In genomic region chr5:106959447-106959846, GRCh38 we compare ENCODE assay signal across 23 cellular contexts.
A peak's percentile ranks its signal among the peaks of the same experiment; 100 is the strongest.
DNase-seq lines count a peak whose midpoint lies in the region; FAIRE-seq and TF ChIP-seq lines count a peak whose summit lies in the region.
"Had no signal": no experiment of that assay in that cellular context is flagged by ENCODE, and none has a peak within 500 bp of the region (broad histone marks: within the 10 kb centered on the region; RNA-seq: fewer than 3 reads in every experiment).

No MANE protein-coding gene starts in this region.

- POLR2A ChIA-PET in RWPE1 (lab: Yijun Ruan, JAX; ENCODE audit: low non-redundant PET): interaction anchor here (1.2 kb wide), 1 partner anchor 502 kb away, joined by 4 read pairs; no protein-coding TSS in a partner anchor

- no peak overlapping the region for H3K27ac ChIP-seq in RWPE1
- H3K27ac ChIP-seq in epithelial cell of prostate: no peak overlapping the region
- H3K27ac ChIP-seq: 22Rv1, cardiac muscle cell, dorsolateral prefrontal cortex, KMS-11, lower lobe of right lung, prostate gland had no signal

- no peak for FAIRE-seq in urothelium cell line (lab: Jason Lieb, UNC)

- CTCF ChIA-PET in RWPE1 (lab: Yijun Ruan, JAX): interaction anchor here (0.5 kb wide), 1 partner anchor 809 kb away, joined by 3 read pairs; no protein-coding TSS in a partner anchor

- TF ChIP-seq CTCF in RWPE1 (conservative IDR thresholded peaks at IDR 0.05; ENCODE audit: low read depth): no peak

- peak; percentile 10 to 38 for DNase-seq in NCI-H2081 (lab: John Stamatoyannopoulos, UW)
- no peak for DNase-seq in NCI-H2081 treated with DMSO at 0.1 percent for 48 hours (lab: John Stamatoyannopoulos, UW)
- DNase-seq in RWPE1 (ENCODE audit: low spot score): peak; percentile 37
- DNase-seq in epithelial cell of prostate (ENCODE audit: low read depth, low spot score): peak; percentile 37
- peak; percentile 7 for DNase-seq in urothelium cell line (ENCODE audit: low spot score)
- no peak for DNase-seq in NCI-H1417 treated with DMSO at 0.1 percent for 48 hours (lab: John Stamatoyannopoulos, UW)
- DNase-seq in inferior parietal cortex (ENCODE audit: extremely low spot score): no peak
- DNase-seq in activated effector memory CD4-positive, alpha-beta T cell treated with Interleukin-2 at 50 U/mL for 16 hours: no peak
- DNase-seq: activated CD4-positive, alpha-beta memory T cell treated with anti-CD3 and anti-CD28 coated beads for 36 hours; activated naive CD8-positive, alpha-beta T cell treated with anti-CD3 and anti-CD28 coated beads, Interleukin-2, amount 50 U/mL, for 24 hours; CD8-positive, alpha-beta memory T cell; dorsolateral prefrontal cortex; erythroblast; foreskin fibroblast; islet precursor cell; lower lobe of right lung; NCI-H1092; NCI-H524 treated with DMSO at 0.1 percent for 48 hours; stimulated activated CD4-positive, alpha-beta T cell treated with anti-CD3 and anti-CD28 coated beads, Interleukin-2, amount 100 ng/mL, for 24 hours had no signal

Comparison
In these comparisons a context has a peak if more than half of its experiments do, and no peak if none do; other contexts are left out.
1. DNase-seq: peak in NCI-H2081 (2 of 2), RWPE1 (single experiment), epithelial cell of prostate (single experiment) and urothelium cell line (single experiment); none in NCI-H2081 treated with DMSO at 0.1 percent for 48 hours (single experiment), NCI-H1417 treated with DMSO at 0.1 percent for 48 hours (single experiment), inferior parietal cortex (single experiment) and activated effector memory CD4-positive, alpha-beta T cell treated with Interleukin-2 at 50 U/mL for 16 hours (single experiment).